1 cellular context compared by ENCODE assay signal in the genomic region with DNA sequence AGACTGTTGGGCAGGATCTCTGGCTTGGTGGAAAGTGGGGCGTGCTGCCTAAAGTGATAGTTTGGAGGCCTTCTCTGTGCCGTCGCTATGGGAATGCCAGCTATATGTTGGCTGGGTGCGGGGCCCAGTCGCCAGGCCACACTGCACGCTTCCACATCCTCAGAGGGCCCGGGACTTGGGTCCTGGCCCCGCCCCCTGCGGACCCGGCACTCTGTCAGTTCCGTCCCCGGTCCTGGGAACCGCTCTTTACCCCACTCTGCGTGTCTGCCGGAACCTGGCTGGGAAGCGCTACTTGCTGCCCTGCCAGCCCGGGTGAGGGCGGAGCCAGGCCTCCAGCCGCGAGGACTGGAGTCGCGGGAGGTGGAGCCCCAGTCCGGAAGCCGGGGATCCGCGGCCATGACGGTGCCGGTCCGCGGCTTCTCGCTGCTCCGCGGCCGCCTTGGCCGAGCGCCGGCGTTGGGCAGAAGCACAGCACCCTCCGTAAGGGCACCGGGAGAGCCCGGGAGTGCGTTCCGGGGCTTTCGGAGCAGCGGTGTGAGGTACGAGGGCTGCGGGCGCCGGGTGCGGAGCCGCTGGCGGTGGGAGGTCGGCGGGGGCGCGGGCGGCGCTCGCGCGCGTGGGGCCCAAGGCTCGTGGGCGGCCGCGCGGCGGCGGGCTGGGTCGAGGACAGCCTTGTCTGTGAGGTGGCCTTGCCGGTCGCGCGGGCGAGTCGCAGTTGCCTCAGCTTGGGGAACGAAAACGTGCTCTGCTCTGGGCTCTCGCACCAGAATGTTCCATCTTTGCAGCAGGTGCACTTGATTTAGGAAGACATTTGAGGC.
TF ChIP-seq lines count a peak whose summit lies in the region.

A gene (plus strand): TSS at position 376 of the 818 bp plus-strand sequence. CDS start 21 bp downstream, at position 397.

TF ChIP-seq in K562, 482 proteins besides CTCF, POLR2A, EP300 and RAD21 (continued from another document and continues in another):
- TF ChIP-seq, protein P1, sequence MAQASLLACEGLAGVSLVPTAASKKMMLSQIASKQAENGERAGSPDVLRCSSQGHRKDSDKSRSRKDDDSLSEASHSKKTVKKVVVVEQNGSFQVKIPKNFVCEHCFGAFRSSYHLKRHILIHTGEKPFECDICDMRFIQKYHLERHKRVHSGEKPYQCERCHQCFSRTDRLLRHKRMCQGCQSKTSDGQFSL (CRISPR knock-in tag; IDR thresholded peaks at IDR 0.05): no peak
- TF ChIP-seq, protein P1 (tag; IDR thresholded peaks at IDR 0.05): no peak
- TF ChIP-seq, protein P2, sequence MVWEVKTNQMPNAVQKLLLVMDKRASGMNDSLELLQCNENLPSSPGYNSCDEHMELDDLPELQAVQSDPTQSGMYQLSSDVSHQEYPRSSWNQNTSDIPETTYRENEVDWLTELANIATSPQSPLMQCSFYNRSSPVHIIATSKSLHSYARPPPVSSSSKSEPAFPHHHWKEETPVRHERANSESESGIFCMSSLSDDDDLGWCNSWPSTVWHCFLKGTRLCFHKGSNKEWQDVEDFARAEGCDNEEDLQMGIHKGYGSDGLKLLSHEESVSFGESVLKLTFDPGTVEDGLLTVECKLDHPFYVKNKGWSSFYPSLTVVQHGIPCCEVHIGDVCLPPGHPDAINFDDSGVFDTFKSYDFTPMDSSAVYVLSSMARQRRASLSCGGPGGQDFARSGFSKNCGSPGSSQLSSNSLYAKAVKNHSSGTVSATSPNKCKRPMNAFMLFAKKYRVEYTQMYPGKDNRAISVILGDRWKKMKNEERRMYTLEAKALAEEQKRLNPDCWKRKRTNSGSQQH (CRISPR knock-in tag; IDR thresholded peaks at IDR 0.05): no peak
- TF ChIP-seq, protein P3, sequence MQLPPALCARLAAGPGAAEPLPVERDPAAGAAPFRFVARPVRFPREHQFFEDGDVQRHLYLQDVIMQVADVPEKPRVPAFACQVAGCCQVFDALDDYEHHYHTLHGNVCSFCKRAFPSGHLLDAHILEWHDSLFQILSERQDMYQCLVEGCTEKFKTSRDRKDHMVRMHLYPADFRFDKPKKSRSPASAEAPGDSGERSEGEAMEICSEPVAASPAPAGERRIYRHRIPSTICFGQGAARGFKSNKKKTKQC (CRISPR knock-in tag; IDR thresholded peaks at IDR 0.05): peak; percentile 13; the same call in 1 of the 2 replicates
- TF ChIP-seq, protein P4, sequence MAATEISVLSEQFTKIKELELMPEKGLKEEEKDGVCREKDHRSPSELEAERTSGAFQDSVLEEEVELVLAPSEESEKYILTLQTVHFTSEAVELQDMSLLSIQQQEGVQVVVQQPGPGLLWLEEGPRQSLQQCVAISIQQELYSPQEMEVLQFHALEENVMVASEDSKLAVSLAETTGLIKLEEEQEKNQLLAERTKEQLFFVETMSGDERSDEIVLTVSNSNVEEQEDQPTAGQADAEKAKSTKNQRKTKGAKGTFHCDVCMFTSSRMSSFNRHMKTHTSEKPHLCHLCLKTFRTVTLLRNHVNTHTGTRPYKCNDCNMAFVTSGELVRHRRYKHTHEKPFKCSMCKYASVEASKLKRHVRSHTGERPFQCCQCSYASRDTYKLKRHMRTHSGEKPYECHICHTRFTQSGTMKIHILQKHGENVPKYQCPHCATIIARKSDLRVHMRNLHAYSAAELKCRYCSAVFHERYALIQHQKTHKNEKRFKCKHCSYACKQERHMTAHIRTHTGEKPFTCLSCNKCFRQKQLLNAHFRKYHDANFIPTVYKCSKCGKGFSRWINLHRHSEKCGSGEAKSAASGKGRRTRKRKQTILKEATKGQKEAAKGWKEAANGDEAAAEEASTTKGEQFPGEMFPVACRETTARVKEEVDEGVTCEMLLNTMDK (IDR thresholded peaks at IDR 0.05; ENCODE audit: borderline replicate concordance, insufficient read depth, low read depth, low read length, poor library complexity, severe bottlenecking): no peak
- TF ChIP-seq ZNF583 (CRISPR knock-in tag; IDR thresholded peaks at IDR 0.05) (peak; percentile 72; the same call in 1 of the 2 replicates), ZNF3 (CRISPR knock-in tag; IDR thresholded peaks at IDR 0.05) (no peak), KLF10 (CRISPR knock-in tag; IDR thresholded peaks at IDR 0.05) (no peak), ZNF57 (CRISPR knock-in tag; IDR thresholded peaks at IDR 0.05) (no peak), THRAP3 (IDR thresholded peaks at IDR 0.05; ENCODE audit: borderline replicate concordance) (no peak), NRF1 (conservative IDR thresholded peaks at IDR 0.05 in 1 of 2, IDR thresholded peaks at IDR 0.05 in 1 of 2) (peak; percentile 56 to 71; a peak in 3 of 4 replicates), TCF3 (CRISPR knock-in tag; IDR thresholded peaks at IDR 0.05) (peak; percentile 26; the same call in 1 of the 2 replicates), ZFP1 (CRISPR knock-in tag; IDR thresholded peaks at IDR 0.05) (no peak), ZKSCAN8 (CRISPR knock-in tag; IDR thresholded peaks at IDR 0.05) (no peak), DNMT1 (IDR thresholded peaks at IDR 0.05) (no peak), TOE1 (IDR thresholded peaks at IDR 0.05; ENCODE audit: borderline replicate concordance) (peak; percentile 82), TOE1 (CRISPR knock-in tag; IDR thresholded peaks at IDR 0.05; ENCODE audit: borderline replicate concordance, low read depth) (no peak), TCF7 (IDR thresholded peaks at IDR 0.05; ENCODE audit: borderline replicate concordance) (0 out of 2 replicates have a peak, but pooled peaks have one; percentile 41), NR1H2 (CRISPR knock-in tag; IDR thresholded peaks at IDR 0.05) (no peak), PURB (CRISPR knock-in tag; IDR thresholded peaks at IDR 0.05; ENCODE audit: low read depth) (no peak), ZNF143 (CRISPR knock-in tag; IDR thresholded peaks at IDR 0.05) (no peak), FOXP1 (CRISPR knock-in tag; IDR thresholded peaks at IDR 0.05) (peak; percentile 79; the same call in 1 of the 2 replicates), HDAC1 (IDR thresholded peaks at IDR 0.05) (peak in 1 of 2 experiments; percentile 73; a peak in 2 of 4 replicates), NBN (IDR thresholded peaks at IDR 0.05; ENCODE audit: low read depth) (0 out of 2 replicates have a peak, but pooled peaks have one; percentile 26), FOS (IDR thresholded peaks at IDR 0.05; ENCODE audit: extremely low read depth, insufficient read length) (no peak), ILK (tag; IDR thresholded peaks at IDR 0.05; ENCODE audit: borderline replicate concordance, low read depth) (no peak), CTBP1 (IDR thresholded peaks at IDR 0.05; ENCODE audit: borderline replicate concordance) (peak; percentile 88)
- TF ChIP-seq, protein P5, sequence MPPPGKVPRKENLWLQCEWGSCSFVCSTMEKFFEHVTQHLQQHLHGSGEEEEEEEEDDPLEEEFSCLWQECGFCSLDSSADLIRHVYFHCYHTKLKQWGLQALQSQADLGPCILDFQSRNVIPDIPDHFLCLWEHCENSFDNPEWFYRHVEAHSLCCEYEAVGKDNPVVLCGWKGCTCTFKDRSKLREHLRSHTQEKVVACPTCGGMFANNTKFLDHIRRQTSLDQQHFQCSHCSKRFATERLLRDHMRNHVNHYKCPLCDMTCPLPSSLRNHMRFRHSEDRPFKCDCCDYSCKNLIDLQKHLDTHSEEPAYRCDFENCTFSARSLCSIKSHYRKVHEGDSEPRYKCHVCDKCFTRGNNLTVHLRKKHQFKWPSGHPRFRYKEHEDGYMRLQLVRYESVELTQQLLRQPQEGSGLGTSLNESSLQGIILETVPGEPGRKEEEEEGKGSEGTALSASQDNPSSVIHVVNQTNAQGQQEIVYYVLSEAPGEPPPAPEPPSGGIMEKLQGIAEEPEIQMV (tag; conservative IDR thresholded peaks at IDR 0.05; ENCODE audit: low read depth): no peak
- TF ChIP-seq, protein P6, sequence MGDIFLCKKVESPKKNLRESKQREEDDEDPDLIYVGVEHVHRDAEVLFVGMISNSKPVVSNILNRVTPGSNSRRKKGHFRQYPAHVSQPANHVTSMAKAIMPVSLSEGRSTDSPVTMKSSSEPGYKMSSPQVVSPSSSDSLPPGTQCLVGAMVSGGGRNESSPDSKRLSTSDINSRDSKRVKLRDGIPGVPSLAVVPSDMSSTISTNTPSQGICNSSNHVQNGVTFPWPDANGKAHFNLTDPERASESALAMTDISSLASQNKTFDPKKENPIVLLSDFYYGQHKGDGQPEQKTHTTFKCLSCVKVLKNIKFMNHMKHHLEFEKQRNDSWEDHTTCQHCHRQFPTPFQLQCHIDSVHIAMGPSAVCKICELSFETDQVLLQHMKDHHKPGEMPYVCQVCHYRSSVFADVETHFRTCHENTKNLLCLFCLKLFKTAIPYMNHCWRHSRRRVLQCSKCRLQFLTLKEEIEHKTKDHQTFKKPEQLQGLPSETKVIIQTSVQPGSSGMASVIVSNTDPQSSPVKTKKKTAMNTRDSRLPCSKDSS (IDR thresholded peaks at IDR 0.05; ENCODE audit: low read depth, partially characterized antibody): no peak
- TF ChIP-seq, protein P7, sequence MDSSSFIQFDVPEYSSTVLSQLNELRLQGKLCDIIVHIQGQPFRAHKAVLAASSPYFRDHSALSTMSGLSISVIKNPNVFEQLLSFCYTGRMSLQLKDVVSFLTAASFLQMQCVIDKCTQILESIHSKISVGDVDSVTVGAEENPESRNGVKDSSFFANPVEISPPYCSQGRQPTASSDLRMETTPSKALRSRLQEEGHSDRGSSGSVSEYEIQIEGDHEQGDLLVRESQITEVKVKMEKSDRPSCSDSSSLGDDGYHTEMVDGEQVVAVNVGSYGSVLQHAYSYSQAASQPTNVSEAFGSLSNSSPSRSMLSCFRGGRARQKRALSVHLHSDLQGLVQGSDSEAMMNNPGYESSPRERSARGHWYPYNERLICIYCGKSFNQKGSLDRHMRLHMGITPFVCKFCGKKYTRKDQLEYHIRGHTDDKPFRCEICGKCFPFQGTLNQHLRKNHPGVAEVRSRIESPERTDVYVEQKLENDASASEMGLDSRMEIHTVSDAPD (CRISPR knock-in tag; IDR thresholded peaks at IDR 0.05): no peak
- TF ChIP-seq, protein P8, sequence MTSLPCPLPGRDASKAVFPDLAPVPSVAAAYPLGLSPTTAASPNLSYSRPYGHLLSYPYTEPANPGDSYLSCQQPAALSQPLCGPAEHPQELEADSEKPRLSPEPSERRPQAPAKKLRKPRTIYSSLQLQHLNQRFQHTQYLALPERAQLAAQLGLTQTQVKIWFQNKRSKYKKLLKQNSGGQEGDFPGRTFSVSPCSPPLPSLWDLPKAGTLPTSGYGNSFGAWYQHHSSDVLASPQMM (CRISPR knock-in tag; IDR thresholded peaks at IDR 0.05): no peak
- TF ChIP-seq, protein P9, sequence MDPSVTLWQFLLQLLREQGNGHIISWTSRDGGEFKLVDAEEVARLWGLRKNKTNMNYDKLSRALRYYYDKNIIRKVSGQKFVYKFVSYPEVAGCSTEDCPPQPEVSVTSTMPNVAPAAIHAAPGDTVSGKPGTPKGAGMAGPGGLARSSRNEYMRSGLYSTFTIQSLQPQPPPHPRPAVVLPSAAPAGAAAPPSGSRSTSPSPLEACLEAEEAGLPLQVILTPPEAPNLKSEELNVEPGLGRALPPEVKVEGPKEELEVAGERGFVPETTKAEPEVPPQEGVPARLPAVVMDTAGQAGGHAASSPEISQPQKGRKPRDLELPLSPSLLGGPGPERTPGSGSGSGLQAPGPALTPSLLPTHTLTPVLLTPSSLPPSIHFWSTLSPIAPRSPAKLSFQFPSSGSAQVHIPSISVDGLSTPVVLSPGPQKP (CRISPR knock-in tag; IDR thresholded peaks at IDR 0.05): no peak
- TF ChIP-seq, protein P10, sequence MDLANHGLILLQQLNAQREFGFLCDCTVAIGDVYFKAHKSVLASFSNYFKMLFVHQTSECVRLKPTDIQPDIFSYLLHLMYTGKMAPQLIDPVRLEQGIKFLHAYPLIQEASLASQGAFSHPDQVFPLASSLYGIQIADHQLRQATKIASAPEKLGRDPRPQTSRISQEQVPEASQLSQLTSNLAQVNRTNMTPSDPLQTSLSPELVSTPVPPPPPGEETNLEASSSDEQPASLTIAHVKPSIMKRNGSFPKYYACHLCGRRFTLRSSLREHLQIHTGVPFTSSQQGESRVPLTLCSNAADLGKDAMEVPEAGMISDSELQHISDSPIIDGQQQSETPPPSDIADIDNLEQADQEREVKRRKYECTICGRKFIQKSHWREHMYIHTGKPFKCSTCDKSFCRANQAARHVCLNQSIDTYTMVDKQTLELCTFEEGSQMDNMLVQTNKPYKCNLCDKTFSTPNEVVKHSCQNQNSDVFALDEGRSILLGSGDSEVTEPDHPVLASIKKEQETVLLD (IDR thresholded peaks at IDR 0.05): no peak; the same call in 1 of the 2 replicates
- TF ChIP-seq, protein P11, sequence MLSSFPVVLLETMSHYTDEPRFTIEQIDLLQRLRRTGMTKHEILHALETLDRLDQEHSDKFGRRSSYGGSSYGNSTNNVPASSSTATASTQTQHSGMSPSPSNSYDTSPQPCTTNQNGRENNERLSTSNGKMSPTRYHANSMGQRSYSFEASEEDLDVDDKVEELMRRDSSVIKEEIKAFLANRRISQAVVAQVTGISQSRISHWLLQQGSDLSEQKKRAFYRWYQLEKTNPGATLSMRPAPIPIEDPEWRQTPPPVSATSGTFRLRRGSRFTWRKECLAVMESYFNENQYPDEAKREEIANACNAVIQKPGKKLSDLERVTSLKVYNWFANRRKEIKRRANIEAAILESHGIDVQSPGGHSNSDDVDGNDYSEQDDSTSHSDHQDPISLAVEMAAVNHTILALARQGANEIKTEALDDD (IDR thresholded peaks at IDR 0.05): no peak
- TF ChIP-seq, protein P12, sequence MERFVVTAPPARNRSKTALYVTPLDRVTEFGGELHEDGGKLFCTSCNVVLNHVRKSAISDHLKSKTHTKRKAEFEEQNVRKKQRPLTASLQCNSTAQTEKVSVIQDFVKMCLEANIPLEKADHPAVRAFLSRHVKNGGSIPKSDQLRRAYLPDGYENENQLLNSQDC (CRISPR knock-in tag; IDR thresholded peaks at IDR 0.05): no peak
- TF ChIP-seq, protein P13, sequence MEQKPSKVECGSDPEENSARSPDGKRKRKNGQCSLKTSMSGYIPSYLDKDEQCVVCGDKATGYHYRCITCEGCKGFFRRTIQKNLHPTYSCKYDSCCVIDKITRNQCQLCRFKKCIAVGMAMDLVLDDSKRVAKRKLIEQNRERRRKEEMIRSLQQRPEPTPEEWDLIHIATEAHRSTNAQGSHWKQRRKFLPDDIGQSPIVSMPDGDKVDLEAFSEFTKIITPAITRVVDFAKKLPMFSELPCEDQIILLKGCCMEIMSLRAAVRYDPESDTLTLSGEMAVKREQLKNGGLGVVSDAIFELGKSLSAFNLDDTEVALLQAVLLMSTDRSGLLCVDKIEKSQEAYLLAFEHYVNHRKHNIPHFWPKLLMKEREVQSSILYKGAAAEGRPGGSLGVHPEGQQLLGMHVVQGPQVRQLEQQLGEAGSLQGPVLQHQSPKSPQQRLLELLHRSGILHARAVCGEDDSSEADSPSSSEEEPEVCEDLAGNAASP (IDR thresholded peaks at IDR 0.05): no peak
- TF ChIP-seq, protein P14, sequence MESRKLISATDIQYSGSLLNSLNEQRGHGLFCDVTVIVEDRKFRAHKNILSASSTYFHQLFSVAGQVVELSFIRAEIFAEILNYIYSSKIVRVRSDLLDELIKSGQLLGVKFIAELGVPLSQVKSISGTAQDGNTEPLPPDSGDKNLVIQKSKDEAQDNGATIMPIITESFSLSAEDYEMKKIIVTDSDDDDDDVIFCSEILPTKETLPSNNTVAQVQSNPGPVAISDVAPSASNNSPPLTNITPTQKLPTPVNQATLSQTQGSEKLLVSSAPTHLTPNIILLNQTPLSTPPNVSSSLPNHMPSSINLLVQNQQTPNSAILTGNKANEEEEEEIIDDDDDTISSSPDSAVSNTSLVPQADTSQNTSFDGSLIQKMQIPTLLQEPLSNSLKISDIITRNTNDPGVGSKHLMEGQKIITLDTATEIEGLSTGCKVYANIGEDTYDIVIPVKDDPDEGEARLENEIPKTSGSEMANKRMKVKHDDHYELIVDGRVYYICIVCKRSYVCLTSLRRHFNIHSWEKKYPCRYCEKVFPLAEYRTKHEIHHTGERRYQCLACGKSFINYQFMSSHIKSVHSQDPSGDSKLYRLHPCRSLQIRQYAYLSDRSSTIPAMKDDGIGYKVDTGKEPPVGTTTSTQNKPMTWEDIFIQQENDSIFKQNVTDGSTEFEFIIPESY (CRISPR knock-in tag; IDR thresholded peaks at IDR 0.05): peak; percentile 40; the same call in 1 of the 2 replicates
